7 cellular contexts compared by ENCODE assay signal in genomic region chr13:30466358-30466714, GRCh38. TPM values are rescaled to one million over a fixed set of nuclear protein-coding genes. Genes with fewer than 3 reads are reported as not detected.
A peak's percentile ranks its signal among the peaks of the same experiment; 100 is the strongest.
DNase-seq lines count a peak whose midpoint lies in the region; ATAC-seq lines count a peak whose summit lies in the region.

No MANE protein-coding gene starts in this region.

- peak overlapping the region; percentile 91 for H3K27ac ChIP-seq in Karpas-422 (ENCODE audit: low read length)

- peaks cover 44% of the 10 kb centered on the region for H3K4me1 ChIP-seq in Karpas-422 (ENCODE audit: low read length)

- H3K27me3 Mint-ChIP-seq in activated naive CD8-positive, alpha-beta T cell treated with anti-CD3 and anti-CD28 coated beads, Interleukin-2, amount 50 U/mL, for 24 hours = peaks cover 5% of the 10 kb centered on the region
- H3K27me3 Mint-ChIP-seq in naive B cell = no peaks in the 10 kb centered on the region

- peak overlapping the region; percentile 93 for H3K4me2 ChIP-seq in Karpas-422 (ENCODE audit: low read depth, low read length, poor library complexity, severe bottlenecking)

- H3K36me3 ChIP-seq in Karpas-422 (ENCODE audit: insufficient read depth, low read length) = peaks cover 26% of the 10 kb centered on the region

- H3K27ac Mint-ChIP-seq in activated naive CD8-positive, alpha-beta T cell treated with anti-CD3 and anti-CD28 coated beads, Interleukin-2, amount 50 U/mL, for 24 hours = peak overlapping the region; percentile 99
- H3K27ac Mint-ChIP-seq in naive B cell = peak overlapping the region in 4 of 6 donors; percentile 73 to 99 (median 98)

- ATAC-seq in activated naive CD8-positive, alpha-beta T cell treated with anti-CD3 and anti-CD28 coated beads, Interleukin-2, amount 50 U/mL, for 24 hours = no peak
- ATAC-seq in naive B cell (ENCODE audit: low read depth in 2 of 2) = no peak

- peaks cover 29% of the 10 kb centered on the region for H3K36me3 Mint-ChIP-seq in activated naive CD8-positive, alpha-beta T cell treated with anti-CD3 and anti-CD28 coated beads, Interleukin-2, amount 50 U/mL, for 24 hours (ENCODE audit: low read depth)
- peaks cover 3 to 7% of the 10 kb centered on the region in 2 donors for H3K36me3 Mint-ChIP-seq in naive B cell

- peak overlapping the region; percentile 83 for H3K9ac ChIP-seq in Karpas-422 (ENCODE audit: low read length)

- no peaks in the 10 kb centered on the region for H3K9me2 ChIP-seq in Karpas-422 (replicated peaks; ENCODE audit: insufficient read depth, low read length)

- no peaks in the 10 kb centered on the region for H3K27me3 ChIP-seq in Karpas-422 (ENCODE audit: low read length)

- peak overlapping the region; percentile 88 for H3K4me3 Mint-ChIP-seq in activated naive CD8-positive, alpha-beta T cell treated with anti-CD3 and anti-CD28 coated beads, Interleukin-2, amount 50 U/mL, for 24 hours
- H3K4me3 Mint-ChIP-seq in naive B cell = peak overlapping the region; percentile 71 to 98 (median 92)

- H3K9me3 Mint-ChIP-seq in activated naive CD8-positive, alpha-beta T cell treated with anti-CD3 and anti-CD28 coated beads, Interleukin-2, amount 50 U/mL, for 24 hours = no peaks in the 10 kb centered on the region
- H3K9me3 Mint-ChIP-seq in naive B cell = peaks cover 0 to 3% (median 0%) of the 10 kb centered on the region in 7 donors

- DNase-seq in EL = peak; percentile 58
- peak; percentile 83 for DNase-seq in Karpas-422
- peak; percentile 34 for DNase-seq in activated naive CD8-positive, alpha-beta T cell treated with anti-CD3 and anti-CD28 coated beads, Interleukin-2, amount 50 U/mL, for 24 hours
- DNase-seq in naive B cell = no peak
- DNase-seq in mucosa of gallbladder (ENCODE audit: low spot score) = no peak
- no peak for DNase-seq in ureter (ENCODE audit: low spot score)
- DNase-seq in NCI-H446 treated with DMSO at 0.1 percent for 48 hours (lab: John Stamatoyannopoulos, UW) = no peak

- peak overlapping the region; percentile 79 for H3K4me3 ChIP-seq in Karpas-422 (ENCODE audit: low read length)

- 0 out of 2 replicates have a peak overlapping the region, but pooled peaks have one; percentile 90 for H2AFZ ChIP-seq in Karpas-422 (ENCODE audit: low read length)

- H3K4me1 Mint-ChIP-seq in activated naive CD8-positive, alpha-beta T cell treated with anti-CD3 and anti-CD28 coated beads, Interleukin-2, amount 50 U/mL, for 24 hours = peaks cover 39% of the 10 kb centered on the region
- H3K4me1 Mint-ChIP-seq in naive B cell = peaks cover 18 to 41% (median 33%) of the 10 kb centered on the region in 3 donors

- H3K9me3 ChIP-seq in Karpas-422 (ENCODE audit: low read length) = no peaks in the 10 kb centered on the region

- H3K79me2 ChIP-seq in Karpas-422 (ENCODE audit: low read length) = peaks cover 32% of the 10 kb centered on the region

- H4K20me1 ChIP-seq in Karpas-422 (ENCODE audit: insufficient read depth, low read depth, low read length) = no peaks in the 10 kb centered on the region; the same call in 1 of the 2 replicates

RNA-seq across cellular contexts. Expression of gene HMGB1, which starts 0.6 kb away (rescaled TPM):
- total RNA-seq in Karpas-422 (2014; rRNA removed; shearing (Covaris generic); ENCODE audit: low replicate concordance) = 660 and 748 TPM in 2 replicates
- 100 to 1,000 TPM; 649 to 840 (median 792) TPM for polyA plus RNA-seq in naive B cell (ENCODE audit: low read depth in 6 of 6)
- total RNA-seq in mucosa of gallbladder (205 TPM), ureter (273 TPM)

RNA-seq across cellular contexts. Expression of gene UBE2L5, which starts 44.0 kb away (rescaled TPM):
- not detected in 2 replicates for total RNA-seq in Karpas-422 (2014; rRNA removed; shearing (Covaris generic); ENCODE audit: low replicate concordance)
- under 1 TPM in 2 of 6 donors, not detected in 4; 0.19 to 0.31 TPM for polyA plus RNA-seq in naive B cell (ENCODE audit: low read depth in 6 of 6)
- total RNA-seq in mucosa of gallbladder = not detected
- not detected for total RNA-seq in ureter

Comparison
In these comparisons a context has a peak if more than half of its experiments do, and no peak if none do; other contexts are left out.
1. DNase-seq: peak in EL (single experiment), Karpas-422 (single experiment) and activated naive CD8-positive, alpha-beta T cell treated with anti-CD3 and anti-CD28 coated beads, Interleukin-2, amount 50 U/mL, for 24 hours (single experiment); none in naive B cell (single experiment), mucosa of gallbladder (single experiment), ureter (single experiment) and NCI-H446 treated with DMSO at 0.1 percent for 48 hours (single experiment).